ENCODE assay signal across 1 cellular context in genomic region chr10:88944813-88945212, GRCh38.
TF ChIP-seq lines count a peak whose summit lies in the region.

No MANE protein-coding gene starts in this region.

TF ChIP-seq in GM12878, 131 proteins besides CTCF, POLR2A, EP300 and RAD21 (continued from another document):
- TF ChIP-seq MYC (IDR thresholded peaks at IDR 0.05; ENCODE audit: insufficient read depth, insufficient read length, insufficient replicate concordance, low read length, severe bottlenecking) (no peak), CBX5 (IDR thresholded peaks at IDR 0.05; ENCODE audit: low read depth) (peak; percentile 74; the same call in 1 of the 2 replicates), ATF7 (IDR thresholded peaks at IDR 0.05; ENCODE audit: low read depth) (no peak), CHD1 (IDR thresholded peaks at IDR 0.05; ENCODE audit: low read depth, low read length) (no peak), IRF5 (IDR thresholded peaks at IDR 0.05; ENCODE audit: borderline replicate concordance) (no peak), SIX5 (IDR thresholded peaks at IDR 0.05; ENCODE audit: low read depth, low read length, severe bottlenecking) (no peak), WRNIP1 (IDR thresholded peaks at IDR 0.05; ENCODE audit: borderline replicate concordance, low read depth, low read length) (no peak), PRDM15 (CRISPR knock-in tag; IDR thresholded peaks at IDR 0.05) (no peak), HDAC2 (IDR thresholded peaks at IDR 0.05) (no peak), MTA3 (IDR thresholded peaks at IDR 0.05; ENCODE audit: borderline replicate concordance, low read length) (no peak), RAD51 (IDR thresholded peaks at IDR 0.05) (no peak), NR2C1 (IDR thresholded peaks at IDR 0.05) (no peak), ATF2 (IDR thresholded peaks at IDR 0.05; ENCODE audit: low read length) (peak; percentile 53; the same call in 1 of the 2 replicates), E2F4 (IDR thresholded peaks at IDR 0.05; ENCODE audit: low read depth, low read length) (no peak), BCL3 (IDR thresholded peaks at IDR 0.05; ENCODE audit: borderline replicate concordance, insufficient read depth, low read depth, low read length, poor library complexity, severe bottlenecking) (no peak), ZBTB11 (CRISPR knock-in tag; IDR thresholded peaks at IDR 0.05) (no peak), GATAD2B (conservative IDR thresholded peaks at IDR 0.05; ENCODE audit: low read depth) (no peak), NKRF (conservative IDR thresholded peaks at IDR 0.05) (no peak), KAT2A (conservative IDR thresholded peaks at IDR 0.05; ENCODE audit: control insufficient read depth, low read depth, low read length) (no peak), JUNB (IDR thresholded peaks at IDR 0.05) (no peak), CREM (IDR thresholded peaks at IDR 0.05; ENCODE audit: low read depth) (no peak), PAX8 (IDR thresholded peaks at IDR 0.05) (no peak), YY1 (IDR thresholded peaks at IDR 0.05; ENCODE audit: low read depth, low read length) (no peak), MXI1 (IDR thresholded peaks at IDR 0.05; ENCODE audit: low read depth, low read length) (no peak), SUPT20H (IDR thresholded peaks at IDR 0.05; ENCODE audit: borderline replicate concordance, control insufficient read depth, low read depth, low read length) (no peak), ZNF24 (IDR thresholded peaks at IDR 0.05) (no peak), NFYA (IDR thresholded peaks at IDR 0.05; ENCODE audit: borderline replicate concordance, low read depth, low read length) (no peak), YBX1 (IDR thresholded peaks at IDR 0.05) (no peak), DPF2 (IDR thresholded peaks at IDR 0.05) (no peak), SMAD5 (IDR thresholded peaks at IDR 0.05; ENCODE audit: low read depth) (no peak), RFX5 (IDR thresholded peaks at IDR 0.05; ENCODE audit: low read depth, low read length) (no peak), TCF7 (IDR thresholded peaks at IDR 0.05; ENCODE audit: borderline replicate concordance) (no peak), SKIL (IDR thresholded peaks at IDR 0.05; ENCODE audit: low read depth, poor library complexity, severe bottlenecking) (no peak), RUNX3 (IDR thresholded peaks at IDR 0.05; ENCODE audit: low read length) (peak; percentile 94), MEF2B (IDR thresholded peaks at IDR 0.05; ENCODE audit: partially characterized antibody, poor library complexity, severe bottlenecking) (no peak), ZZZ3 (IDR thresholded peaks at IDR 0.05; ENCODE audit: control insufficient read depth, insufficient read length, low read depth) (no peak), EGR1 (IDR thresholded peaks at IDR 0.05; ENCODE audit: borderline replicate concordance in 1 of 2, low read depth in 2 of 2, low read length in 2 of 2) (no peak), SRF (IDR thresholded peaks at IDR 0.05; ENCODE audit: low read depth in 2 of 2, low read length in 2 of 2) (no peak), POLR2AphosphoS2 (IDR thresholded peaks at IDR 0.05; ENCODE audit: low read depth, low read length) (no peak), ZNF622 (IDR thresholded peaks at IDR 0.05) (no peak), TAF1 (IDR thresholded peaks at IDR 0.05; ENCODE audit: borderline replicate concordance, low read depth, low read length) (no peak), NR2F1 (conservative IDR thresholded peaks at IDR 0.05) (no peak), HDGF (IDR thresholded peaks at IDR 0.05) (no peak), E2F8 (IDR thresholded peaks at IDR 0.05; ENCODE audit: low read depth, partially characterized antibody) (no peak), BRCA1 (IDR thresholded peaks at IDR 0.05; ENCODE audit: low read depth, low read length) (no peak), GABPA (IDR thresholded peaks at IDR 0.05; ENCODE audit: low read depth) (no peak), BMI1 (IDR thresholded peaks at IDR 0.05; ENCODE audit: borderline replicate concordance) (no peak)
